In the genomic region with DNA sequence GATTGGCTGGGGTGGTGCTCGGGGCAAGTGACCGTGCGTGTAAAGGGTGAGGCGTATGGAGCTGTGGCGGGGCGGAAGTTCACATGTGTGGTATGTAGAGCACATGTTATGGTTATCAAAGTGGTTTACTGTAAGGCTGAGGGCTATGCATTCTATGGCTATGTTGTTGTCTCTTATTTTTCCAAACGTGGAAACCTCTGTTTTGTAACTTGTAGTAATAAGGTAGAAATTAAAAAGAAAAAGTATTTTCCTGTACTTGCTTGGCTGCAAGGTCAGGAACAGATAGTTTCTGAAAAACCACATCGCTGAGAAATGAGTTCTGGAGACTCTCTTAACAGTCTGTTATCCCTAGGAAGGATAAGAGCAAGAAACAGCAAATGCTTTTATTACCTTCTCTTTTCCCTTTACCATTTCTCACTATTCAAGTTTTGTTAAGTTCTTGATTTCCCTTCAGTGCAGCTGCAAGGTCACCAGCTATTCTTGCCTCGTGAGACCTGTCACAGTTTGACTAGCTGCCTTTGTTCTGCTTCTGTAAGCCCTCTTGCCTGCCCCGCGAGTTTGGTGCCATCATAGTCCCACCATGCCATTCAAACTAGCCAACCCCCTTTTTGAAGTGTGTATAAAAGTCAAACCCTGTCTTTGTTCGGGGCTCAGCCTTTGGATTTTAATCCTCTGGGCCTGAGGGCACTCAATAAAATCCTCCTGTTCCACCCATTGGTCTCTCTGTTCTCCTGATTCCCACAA, we compare ENCODE assay signal across 8 cellular contexts. TPM values are rescaled to one million over a fixed set of nuclear protein-coding genes. Genes with fewer than 3 reads are reported as not detected.
DNase-seq lines count a peak whose midpoint lies in the region; ATAC-seq, FAIRE-seq and TF ChIP-seq lines count a peak whose summit lies in the region.

No MANE protein-coding gene starts in this region.

- peak; percentile 82 for DNase-seq in GM12864 (ENCODE audit: low read depth)
- DNase-seq in HEK293T (ENCODE audit: extremely low spot score), result no peak
- peak; percentile 93 for DNase-seq in M059J (ENCODE audit: low read depth)
- DNase-seq in SK-MEL-5 (ENCODE audit: low read depth, low spot score), result peak; percentile 82
- peak; percentile 84 for DNase-seq in cerebellum (ENCODE audit: low spot score)
- DNase-seq in left lung, result peak in 1 of 2 donors; percentile 17
- DNase-seq in stimulated activated naive CD8-positive, alpha-beta T cell treated with anti-CD3 and anti-CD28 coated beads, Interleukin-15, amount 100 ng/mL, for 72 hours, result peak; percentile 36 to 72

- intact Hi-C loops in left lung (cut with DNase I), result no loop called here

- TF ChIP-seq CTCF in GM12864 (IDR thresholded peaks at IDR 0.05; ENCODE audit: low read depth, low read length, missing control alignments), result no peak
- no peak for TF ChIP-seq CTCF in left lung (IDR thresholded peaks at IDR 0.05)

- peak overlapping the region; percentile 96 to 98 for H3K27ac ChIP-seq in left lung

- no peaks in the 10 kb centered on the region for H3K9me3 ChIP-seq in left lung

- POLR2A ChIA-PET in HEK293T (lab: Yijun Ruan, JAX), result interaction anchor here (0.6 to 2.4 kb wide), 31 partner anchors 9 to 405 kb away, joined by 3 to 13 read pairs (median 4); partner anchors contain the start of genes CROCC and NBPF1

- peaks cover 23% of the 10 kb centered on the region for H3K4me1 Mint-ChIP-seq in stimulated activated naive CD8-positive, alpha-beta T cell treated with anti-CD3 and anti-CD28 coated beads, Interleukin-15, amount 100 ng/mL, for 72 hours

- H3K9me3 Mint-ChIP-seq in stimulated activated naive CD8-positive, alpha-beta T cell treated with anti-CD3 and anti-CD28 coated beads, Interleukin-15, amount 100 ng/mL, for 72 hours, result no peaks in the 10 kb centered on the region

- H3K27me3 Mint-ChIP-seq in stimulated activated naive CD8-positive, alpha-beta T cell treated with anti-CD3 and anti-CD28 coated beads, Interleukin-15, amount 100 ng/mL, for 72 hours, result no peaks in the 10 kb centered on the region

- H3K27me3 ChIP-seq in left lung, result no peaks in the 10 kb centered on the region

- FAIRE-seq in A204.1 (lab: Jason Lieb, UNC), result peak; percentile 14

- CTCF ChIA-PET in HEK293T (lab: Yijun Ruan, JAX), result interaction anchor here (0.5 to 3.0 kb wide), 2 partner anchors 285 to 354 kb away, joined by 3 to 10 read pairs; no protein-coding TSS in a partner anchor

- H3K36me3 ChIP-seq in left lung, result no peaks in the 10 kb centered on the region

- peak; percentile 78 for ATAC-seq in left lung
- ATAC-seq in stimulated activated naive CD8-positive, alpha-beta T cell treated with anti-CD3 and anti-CD28 coated beads, Interleukin-15, amount 100 ng/mL, for 72 hours, result peak; percentile 91

- H3K4me1 ChIP-seq in left lung, result peaks cover 7 to 23% of the 10 kb centered on the region in 2 donors

- H3K27ac Mint-ChIP-seq in stimulated activated naive CD8-positive, alpha-beta T cell treated with anti-CD3 and anti-CD28 coated beads, Interleukin-15, amount 100 ng/mL, for 72 hours, result no peak overlapping the region

- H3K4me3 Mint-ChIP-seq in stimulated activated naive CD8-positive, alpha-beta T cell treated with anti-CD3 and anti-CD28 coated beads, Interleukin-15, amount 100 ng/mL, for 72 hours, result no peak overlapping the region

- peak overlapping the region; percentile 49 for H3K4me3 ChIP-seq in GM12864 (ENCODE audit: low read depth, low read length)
- peak overlapping the region; percentile 44 to 54 for H3K4me3 ChIP-seq in left lung

- in situ Hi-C loops in SK-MEL-5 (cut with HindIII; ENCODE audit: low pct_unique_long_range_greater_than_20kb, low sequenced_read_pairs), result no loop called here

TF ChIP-seq in HEK293T, 16 proteins besides CTCF, POLR2A, EP300 and RAD21:
- no peak; the same call in 1 of the 2 replicates for TF ChIP-seq CTBP1 (IDR thresholded peaks at IDR 0.05; ENCODE audit: borderline replicate concordance)
- TF ChIP-seq LEF1 (IDR thresholded peaks at IDR 0.05; ENCODE audit: borderline replicate concordance), result no peak
- TF ChIP-seq ZNF384 (IDR thresholded peaks at IDR 0.05), result no peak
- TF ChIP-seq HDGF (IDR thresholded peaks at IDR 0.05; ENCODE audit: borderline replicate concordance), result no peak
- TF ChIP-seq FOXM1 (IDR thresholded peaks at IDR 0.05; ENCODE audit: borderline replicate concordance), result no peak
- TF ChIP-seq SUZ12 (IDR thresholded peaks at IDR 0.05), result no peak
- TF ChIP-seq SP1 (IDR thresholded peaks at IDR 0.05), result no peak
- TF ChIP-seq ELF4 (IDR thresholded peaks at IDR 0.05), result peak; percentile 80
- TF ChIP-seq FOXK2 (IDR thresholded peaks at IDR 0.05), result peak; percentile 36
- TF ChIP-seq FOXA1 (IDR thresholded peaks at IDR 0.05), result no peak
- no peak for TF ChIP-seq TARDBP (IDR thresholded peaks at IDR 0.05)
- peak; percentile 61; the same call in 1 of the 2 replicates for TF ChIP-seq L3MBTL2 (conservative IDR thresholded peaks at IDR 0.05)
- TF ChIP-seq, protein P1, sequence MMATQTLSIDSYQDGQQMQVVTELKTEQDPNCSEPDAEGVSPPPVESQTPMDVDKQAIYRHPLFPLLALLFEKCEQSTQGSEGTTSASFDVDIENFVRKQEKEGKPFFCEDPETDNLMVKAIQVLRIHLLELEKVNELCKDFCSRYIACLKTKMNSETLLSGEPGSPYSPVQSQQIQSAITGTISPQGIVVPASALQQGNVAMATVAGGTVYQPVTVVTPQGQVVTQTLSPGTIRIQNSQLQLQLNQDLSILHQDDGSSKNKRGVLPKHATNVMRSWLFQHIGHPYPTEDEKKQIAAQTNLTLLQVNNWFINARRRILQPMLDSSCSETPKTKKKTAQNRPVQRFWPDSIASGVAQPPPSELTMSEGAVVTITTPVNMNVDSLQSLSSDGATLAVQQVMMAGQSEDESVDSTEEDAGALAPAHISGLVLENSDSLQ (IDR thresholded peaks at IDR 0.05), result peak; percentile 70
- TF ChIP-seq NFRKB (IDR thresholded peaks at IDR 0.05), result peak; percentile 53
- peak; percentile 61; the same call in 1 of the 2 replicates for TF ChIP-seq BHLHE40 (IDR thresholded peaks at IDR 0.05; ENCODE audit: borderline replicate concordance)
- TF ChIP-seq ARNT (IDR thresholded peaks at IDR 0.05), result no peak

RNA-seq across cellular contexts. Expression of gene RNU1-2, which starts 9.5 kb away (rescaled TPM):
- total RNA-seq in M059J (2014; rRNA removed; shearing (Covaris generic)), result not detected in 2 replicates
- under 0.01 TPM in 1 of 2 replicates, not detected in the other for total RNA-seq in SK-MEL-5 (2014; rRNA removed; shearing (Covaris generic))
- not detected in 2 replicates for polyA plus RNA-seq in SK-MEL-5 (2015; cell fraction: cytosol; rRNA removed)
- not detected in 2 replicates for polyA plus RNA-seq in SK-MEL-5 (2015; cell fraction: nucleus; rRNA removed)
- total RNA-seq in cerebellum (40,842 TPM), left lung (1,000 to 10,000 TPM; 2,748 to 3,444 TPM)

RNA-seq across cellular contexts. Expression of gene CROCC, which starts 16.4 kb away (rescaled TPM):
- 4.6 and 4.8 TPM in 2 replicates for total RNA-seq in M059J (2014; rRNA removed; shearing (Covaris generic))
- total RNA-seq in SK-MEL-5 (2014; rRNA removed; shearing (Covaris generic)), result 11.8 and 15.6 TPM in 2 replicates
- polyA plus RNA-seq in SK-MEL-5 (2015; cell fraction: cytosol; rRNA removed), result 11.9 and 24.3 TPM in 2 replicates
- 105 and 109 TPM in 2 replicates for polyA plus RNA-seq in SK-MEL-5 (2015; cell fraction: nucleus; rRNA removed)
- total RNA-seq in cerebellum (17.2 TPM), left lung (10 to 100 TPM; 19.1 to 19.7 TPM)

Comparison
In these comparisons a context has a peak if more than half of its experiments do, and no peak if none do; other contexts are left out.
1. RNA of gene RNU1-2, which starts 9.5 kb away (total RNA-seq): 40,842 TPM in cerebellum (single experiment) and 2,748 to 3,444 TPM in left lung; not detected in M059J and under 0.01 TPM in SK-MEL-5; every median in the first group is over 1,000 times any median in the second.